In the genomic region with DNA sequence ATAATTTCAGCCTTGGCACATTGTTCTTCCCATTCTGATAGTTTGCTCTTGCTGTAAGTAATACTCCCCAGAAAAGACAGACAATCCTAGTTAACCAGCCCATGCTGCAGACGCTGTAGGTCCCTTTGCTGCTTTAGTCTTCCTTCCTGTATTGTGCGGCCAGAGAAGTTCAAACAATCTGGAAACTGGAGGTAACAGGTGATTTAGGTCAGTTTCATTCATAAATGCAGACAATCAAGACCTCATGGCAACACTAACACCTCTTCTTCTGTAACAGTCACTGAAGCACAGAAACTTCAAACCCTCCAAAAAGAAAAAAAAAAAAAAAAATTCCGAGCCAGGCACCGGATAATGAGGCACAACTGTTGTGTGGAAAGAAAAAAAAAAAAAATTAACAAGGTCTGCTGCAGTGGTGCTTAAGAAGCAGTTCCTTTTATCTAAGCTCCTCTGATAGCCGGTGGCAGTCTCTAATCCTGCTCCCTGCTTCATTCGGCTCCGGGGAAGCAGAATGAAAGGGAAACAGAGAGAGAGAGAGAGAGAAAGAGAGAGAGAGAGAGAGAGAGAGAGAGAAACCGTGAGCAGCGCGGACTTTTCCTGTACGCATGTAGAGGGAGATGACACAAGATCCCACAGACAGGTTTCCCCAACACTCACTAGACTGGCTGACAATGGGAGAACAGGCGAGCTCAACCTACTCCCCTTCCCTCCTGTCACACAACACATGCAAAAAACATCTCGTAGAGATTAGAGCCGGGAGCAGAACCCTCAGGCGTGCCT, we compare ENCODE assay signal across 8 cellular contexts. TPM values are rescaled to one million over a fixed set of nuclear protein-coding genes. Genes with fewer than 3 reads are reported as not detected.
A peak's percentile ranks its signal among the peaks of the same experiment; 100 is the strongest.
DNase-seq lines count a peak whose midpoint lies in the region; ATAC-seq and TF ChIP-seq lines count a peak whose summit lies in the region.

A gene (minus strand): TSS at position 306 of the 777 bp plus-strand sequence. CDS start 203 bp downstream, at position 103.

- H3K9me3 ChIP-seq in SK-N-MC (ENCODE audit: low read depth, low read length) = no peaks in the 10 kb centered on the region

- H3K27ac Mint-ChIP-seq in stimulated activated effector memory CD8-positive, alpha-beta T cell treated with anti-CD3 and anti-CD28 coated beads, Interleukin-12 subunit alpha, Interleukin-12 subunit beta, amount 100 ng/mL, for 72 hours = no peak within 1 kb of the TSS

- no peak for TF ChIP-seq CTCF in coronary artery (IDR thresholded peaks at IDR 0.05)

- no peaks in the 10 kb centered on the region for H3K4me1 Mint-ChIP-seq in stimulated activated effector memory CD8-positive, alpha-beta T cell treated with anti-CD3 and anti-CD28 coated beads, Interleukin-12 subunit alpha, Interleukin-12 subunit beta, amount 100 ng/mL, for 72 hours

- peak within 1 kb of the TSS; percentile 84 for H3K4me3 ChIP-seq in SK-N-MC
- H3K4me3 ChIP-seq in coronary artery = peak within 1 kb of the TSS; percentile 68

- H3K36me3 ChIP-seq in SK-N-MC (ENCODE audit: insufficient read depth, low read length) = no peaks in the 10 kb centered on the region

- peaks cover 2% of the 10 kb centered on the region for H3K9me3 Mint-ChIP-seq in stimulated activated effector memory CD8-positive, alpha-beta T cell treated with anti-CD3 and anti-CD28 coated beads, Interleukin-12 subunit alpha, Interleukin-12 subunit beta, amount 100 ng/mL, for 72 hours

- peak within 1 kb of the TSS; percentile 37 for H3K4me3 Mint-ChIP-seq in stimulated activated effector memory CD8-positive, alpha-beta T cell treated with anti-CD3 and anti-CD28 coated beads, Interleukin-12 subunit alpha, Interleukin-12 subunit beta, amount 100 ng/mL, for 72 hours

- peak within 1 kb of the TSS; percentile 52 for H3K27ac ChIP-seq in SK-N-MC
- H3K27ac ChIP-seq in coronary artery = peak within 1 kb of the TSS in 1 of 2 donors; percentile 9

- H3K9ac ChIP-seq in SK-N-MC (ENCODE audit: insufficient read length) = peak within 1 kb of the TSS; percentile 46

- intact Hi-C loops in left colon (cut with DNase I, micrococcal nuclease) = loop anchor here in 1 of 2 donors (10.0 kb wide), 1 partner anchor 220 kb away; no protein-coding TSS in a partner anchor

- H3K36me3 Mint-ChIP-seq in stimulated activated effector memory CD8-positive, alpha-beta T cell treated with anti-CD3 and anti-CD28 coated beads, Interleukin-12 subunit alpha, Interleukin-12 subunit beta, amount 100 ng/mL, for 72 hours = no peaks in the 10 kb centered on the region

- peak; percentile 22 for DNase-seq in DMS79 (lab: John Stamatoyannopoulos, UW)
- peak; percentile 14 for DNase-seq in HuH-7 (ENCODE audit: low spot score)
- no peak for DNase-seq in SK-N-MC (ENCODE audit: low read depth, low spot score)
- DNase-seq in coronary artery (ENCODE audit: low spot score) = no peak
- peak; percentile 6 to 31 for DNase-seq in left colon
- no peak for DNase-seq in stimulated activated effector memory CD8-positive, alpha-beta T cell treated with anti-CD3 and anti-CD28 coated beads, Interleukin-12 subunit alpha, Interleukin-12 subunit beta, amount 100 ng/mL, for 72 hours (ENCODE audit: low spot score in 2 of 2)

- ATAC-seq in left colon (peak; percentile 62), HG03469 (IDR thresholded peaks at IDR 0.05; ENCODE audit: unreplicated experiment) (no peak), GM19351 (IDR thresholded peaks at IDR 0.05; ENCODE audit: unreplicated experiment) (no peak)
- ATAC-seq in stimulated activated effector memory CD8-positive, alpha-beta T cell treated with anti-CD3 and anti-CD28 coated beads, Interleukin-12 subunit alpha, Interleukin-12 subunit beta, amount 100 ng/mL, for 72 hours = no peak

RNA-seq across cellular contexts. Expression of the gene that starts here (rescaled TPM):
- 10 to 100 TPM in 1 of 2 donors, 1 to 10 TPM in 1; 3.4 to 12.6 TPM for total RNA-seq in left colon

Comparison
In these comparisons a context has a peak if more than half of its experiments do, and no peak if none do; other contexts are left out.
1. DNase-seq: peak in DMS79 (single experiment), HuH-7 (single experiment) and left colon (2 of 2); none in SK-N-MC (single experiment), coronary artery (single experiment) and stimulated activated effector memory CD8-positive, alpha-beta T cell treated with anti-CD3 and anti-CD28 coated beads, Interleukin-12 subunit alpha, Interleukin-12 subunit beta, amount 100 ng/mL, for 72 hours (0 of 2).